1 cellular context compared by ENCODE assay signal in the genomic region with DNA sequence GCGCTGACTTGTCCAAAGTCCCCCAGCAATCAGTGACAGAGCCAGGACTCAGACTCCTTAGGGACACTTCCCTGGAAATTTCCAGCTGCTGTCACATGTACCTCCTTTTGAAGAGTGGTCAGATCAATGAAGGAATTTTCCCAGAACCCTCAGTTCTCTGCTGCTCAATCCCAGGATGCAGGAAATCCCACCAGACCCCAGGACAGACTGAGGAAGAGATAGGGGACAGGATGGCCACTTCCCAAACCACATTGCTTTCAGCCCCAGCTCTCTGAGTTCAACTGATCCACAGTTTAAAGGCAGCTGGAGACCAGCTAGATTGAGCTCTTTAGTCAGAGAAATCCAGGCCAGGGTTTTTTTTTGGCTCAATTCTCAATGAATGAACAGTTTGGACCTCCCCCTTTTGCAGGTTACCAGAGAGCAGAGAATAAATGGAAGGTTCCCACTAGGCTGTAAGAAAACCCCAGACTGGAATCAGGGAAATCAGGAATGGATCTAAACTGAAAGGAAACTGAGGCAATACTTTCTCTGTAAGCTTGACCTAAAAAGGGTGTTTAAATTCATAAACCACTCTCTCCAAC.
A peak's percentile ranks its signal among the peaks of the same experiment; 100 is the strongest.
TF ChIP-seq lines count a peak whose summit lies in the region.

No MANE protein-coding gene starts in this region.

TF ChIP-seq in HepG2, 621 proteins besides CTCF, POLR2A, EP300 and RAD21 (continued from another document and continues in another):
- TF ChIP-seq ZNF558 (CRISPR knock-in tag; IDR thresholded peaks at IDR 0.05; ENCODE audit: borderline replicate concordance) (no peak), ARID2 (CRISPR knock-in tag; IDR thresholded peaks at IDR 0.05; ENCODE audit: borderline replicate concordance) (no peak), ARHGAP35 (CRISPR knock-in tag; IDR thresholded peaks at IDR 0.05; ENCODE audit: borderline replicate concordance) (no peak), TBX3 (IDR thresholded peaks at IDR 0.05; ENCODE audit: borderline replicate concordance) (no peak), TFE3 (CRISPR knock-in tag; IDR thresholded peaks at IDR 0.05) (peak; percentile 44; the same call in 1 of the 2 replicates), ZHX1 (CRISPR knock-in tag; IDR thresholded peaks at IDR 0.05; ENCODE audit: low read depth) (no peak), KDM4B (CRISPR knock-in tag; IDR thresholded peaks at IDR 0.05) (no peak), PHF20 (CRISPR knock-in tag; IDR thresholded peaks at IDR 0.05) (no peak), KLF11 (CRISPR knock-in tag; IDR thresholded peaks at IDR 0.05) (no peak), ZNF33A (CRISPR knock-in tag; IDR thresholded peaks at IDR 0.05; ENCODE audit: borderline replicate concordance) (0 out of 2 replicates have a peak, but pooled peaks have one; percentile 40), ZBTB20 (CRISPR knock-in tag; IDR thresholded peaks at IDR 0.05; ENCODE audit: borderline replicate concordance, low read depth) (no peak), ZBTB1 (CRISPR knock-in tag; IDR thresholded peaks at IDR 0.05; ENCODE audit: borderline replicate concordance) (no peak), ZNF589 (CRISPR knock-in tag; conservative IDR thresholded peaks at IDR 0.05) (no peak), RORA (CRISPR knock-in tag; IDR thresholded peaks at IDR 0.05) (no peak), ATF1 (CRISPR knock-in tag; IDR thresholded peaks at IDR 0.05) (0 out of 2 replicates have a peak, but pooled peaks have one; percentile 40), ZNF460 (CRISPR knock-in tag; IDR thresholded peaks at IDR 0.05; ENCODE audit: borderline replicate concordance) (no peak), ZNF577 (CRISPR knock-in tag; IDR thresholded peaks at IDR 0.05; ENCODE audit: borderline replicate concordance, low read depth) (no peak), CBX1 (IDR thresholded peaks at IDR 0.05; ENCODE audit: low read depth) (no peak), GFI1 (CRISPR knock-in tag; IDR thresholded peaks at IDR 0.05; ENCODE audit: borderline replicate concordance) (0 out of 2 replicates have a peak, but pooled peaks have one; percentile 42), TEAD2 (CRISPR knock-in tag; IDR thresholded peaks at IDR 0.05) (no peak), HBP1 (CRISPR knock-in tag; IDR thresholded peaks at IDR 0.05; ENCODE audit: low read depth) (peak; percentile 94; the same call in 1 of the 2 replicates), POLR2G (IDR thresholded peaks at IDR 0.05; ENCODE audit: low read depth, low read length) (peak; percentile 58; the same call in 1 of the 2 replicates), ZNF143 (CRISPR knock-in tag; IDR thresholded peaks at IDR 0.05) (peak; percentile 75), SATB2 (CRISPR knock-in tag; IDR thresholded peaks at IDR 0.05) (no peak), ZNF788 (CRISPR knock-in tag; IDR thresholded peaks at IDR 0.05; ENCODE audit: borderline replicate concordance) (no peak), ZNF10 (CRISPR knock-in tag; IDR thresholded peaks at IDR 0.05; ENCODE audit: borderline replicate concordance, low read depth) (no peak)
- TF ChIP-seq, protein P1, sequence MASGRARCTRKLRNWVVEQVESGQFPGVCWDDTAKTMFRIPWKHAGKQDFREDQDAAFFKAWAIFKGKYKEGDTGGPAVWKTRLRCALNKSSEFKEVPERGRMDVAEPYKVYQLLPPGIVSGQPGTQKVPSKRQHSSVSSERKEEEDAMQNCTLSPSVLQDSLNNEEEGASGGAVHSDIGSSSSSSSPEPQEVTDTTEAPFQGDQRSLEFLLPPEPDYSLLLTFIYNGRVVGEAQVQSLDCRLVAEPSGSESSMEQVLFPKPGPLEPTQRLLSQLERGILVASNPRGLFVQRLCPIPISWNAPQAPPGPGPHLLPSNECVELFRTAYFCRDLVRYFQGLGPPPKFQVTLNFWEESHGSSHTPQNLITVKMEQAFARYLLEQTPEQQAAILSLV (CRISPR knock-in tag; IDR thresholded peaks at IDR 0.05; ENCODE audit: borderline replicate concordance), result no peak
- TF ChIP-seq, protein P2, sequence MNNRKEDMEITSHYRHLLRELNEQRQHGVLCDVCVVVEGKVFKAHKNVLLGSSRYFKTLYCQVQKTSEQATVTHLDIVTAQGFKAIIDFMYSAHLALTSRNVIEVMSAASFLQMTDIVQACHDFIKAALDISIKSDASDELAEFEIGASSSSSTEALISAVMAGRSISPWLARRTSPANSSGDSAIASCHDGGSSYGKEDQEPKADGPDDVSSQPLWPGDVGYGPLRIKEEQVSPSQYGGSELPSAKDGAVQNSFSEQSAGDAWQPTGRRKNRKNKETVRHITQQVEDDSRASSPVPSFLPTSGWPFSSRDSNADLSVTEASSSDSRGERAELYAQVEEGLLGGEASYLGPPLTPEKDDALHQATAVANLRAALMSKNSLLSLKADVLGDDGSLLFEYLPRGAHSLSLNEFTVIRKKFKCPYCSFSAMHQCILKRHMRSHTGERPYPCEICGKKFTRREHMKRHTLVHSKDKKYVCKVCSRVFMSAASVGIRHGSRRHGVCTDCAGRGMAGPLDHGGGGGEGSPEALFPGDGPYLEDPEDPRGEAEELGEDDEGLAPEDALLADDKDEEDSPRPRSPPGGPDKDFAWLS (CRISPR knock-in tag; IDR thresholded peaks at IDR 0.05; ENCODE audit: borderline replicate concordance), result no peak
- TF ChIP-seq, protein P3, sequence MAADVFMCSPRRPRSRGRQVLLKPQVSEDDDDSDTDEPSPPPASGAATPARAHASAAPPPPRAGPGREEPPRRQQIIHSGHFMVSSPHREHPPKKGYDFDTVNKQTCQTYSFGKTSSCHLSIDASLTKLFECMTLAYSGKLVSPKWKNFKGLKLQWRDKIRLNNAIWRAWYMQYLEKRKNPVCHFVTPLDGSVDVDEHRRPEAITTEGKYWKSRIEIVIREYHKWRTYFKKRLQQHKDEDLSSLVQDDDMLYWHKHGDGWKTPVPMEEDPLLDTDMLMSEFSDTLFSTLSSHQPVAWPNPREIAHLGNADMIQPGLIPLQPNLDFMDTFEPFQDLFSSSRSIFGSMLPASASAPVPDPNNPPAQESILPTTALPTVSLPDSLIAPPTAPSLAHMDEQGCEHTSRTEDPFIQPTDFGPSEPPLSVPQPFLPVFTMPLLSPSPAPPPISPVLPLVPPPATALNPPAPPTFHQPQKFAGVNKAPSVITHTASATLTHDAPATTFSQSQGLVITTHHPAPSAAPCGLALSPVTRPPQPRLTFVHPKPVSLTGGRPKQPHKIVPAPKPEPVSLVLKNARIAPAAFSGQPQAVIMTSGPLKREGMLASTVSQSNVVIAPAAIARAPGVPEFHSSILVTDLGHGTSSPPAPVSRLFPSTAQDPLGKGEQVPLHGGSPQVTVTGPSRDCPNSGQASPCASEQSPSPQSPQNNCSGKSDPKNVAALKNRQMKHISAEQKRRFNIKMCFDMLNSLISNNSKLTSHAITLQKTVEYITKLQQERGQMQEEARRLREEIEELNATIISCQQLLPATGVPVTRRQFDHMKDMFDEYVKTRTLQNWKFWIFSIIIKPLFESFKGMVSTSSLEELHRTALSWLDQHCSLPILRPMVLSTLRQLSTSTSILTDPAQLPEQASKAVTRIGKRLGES (CRISPR knock-in tag; IDR thresholded peaks at IDR 0.05; ENCODE audit: borderline replicate concordance), result no peak
- TF ChIP-seq, protein P4, sequence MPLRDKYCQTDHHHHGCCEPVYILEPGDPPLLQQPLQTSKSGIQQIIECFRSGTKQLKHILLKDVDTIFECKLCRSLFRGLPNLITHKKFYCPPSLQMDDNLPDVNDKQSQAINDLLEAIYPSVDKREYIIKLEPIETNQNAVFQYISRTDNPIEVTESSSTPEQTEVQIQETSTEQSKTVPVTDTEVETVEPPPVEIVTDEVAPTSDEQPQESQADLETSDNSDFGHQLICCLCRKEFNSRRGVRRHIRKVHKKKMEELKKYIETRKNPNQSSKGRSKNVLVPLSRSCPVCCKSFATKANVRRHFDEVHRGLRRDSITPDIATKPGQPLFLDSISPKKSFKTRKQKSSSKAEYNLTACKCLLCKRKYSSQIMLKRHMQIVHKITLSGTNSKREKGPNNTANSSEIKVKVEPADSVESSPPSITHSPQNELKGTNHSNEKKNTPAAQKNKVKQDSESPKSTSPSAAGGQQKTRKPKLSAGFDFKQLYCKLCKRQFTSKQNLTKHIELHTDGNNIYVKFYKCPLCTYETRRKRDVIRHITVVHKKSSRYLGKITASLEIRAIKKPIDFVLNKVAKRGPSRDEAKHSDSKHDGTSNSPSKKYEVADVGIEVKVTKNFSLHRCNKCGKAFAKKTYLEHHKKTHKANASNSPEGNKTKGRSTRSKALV (CRISPR knock-in tag; IDR thresholded peaks at IDR 0.05), result no peak
- TF ChIP-seq, protein P5, sequence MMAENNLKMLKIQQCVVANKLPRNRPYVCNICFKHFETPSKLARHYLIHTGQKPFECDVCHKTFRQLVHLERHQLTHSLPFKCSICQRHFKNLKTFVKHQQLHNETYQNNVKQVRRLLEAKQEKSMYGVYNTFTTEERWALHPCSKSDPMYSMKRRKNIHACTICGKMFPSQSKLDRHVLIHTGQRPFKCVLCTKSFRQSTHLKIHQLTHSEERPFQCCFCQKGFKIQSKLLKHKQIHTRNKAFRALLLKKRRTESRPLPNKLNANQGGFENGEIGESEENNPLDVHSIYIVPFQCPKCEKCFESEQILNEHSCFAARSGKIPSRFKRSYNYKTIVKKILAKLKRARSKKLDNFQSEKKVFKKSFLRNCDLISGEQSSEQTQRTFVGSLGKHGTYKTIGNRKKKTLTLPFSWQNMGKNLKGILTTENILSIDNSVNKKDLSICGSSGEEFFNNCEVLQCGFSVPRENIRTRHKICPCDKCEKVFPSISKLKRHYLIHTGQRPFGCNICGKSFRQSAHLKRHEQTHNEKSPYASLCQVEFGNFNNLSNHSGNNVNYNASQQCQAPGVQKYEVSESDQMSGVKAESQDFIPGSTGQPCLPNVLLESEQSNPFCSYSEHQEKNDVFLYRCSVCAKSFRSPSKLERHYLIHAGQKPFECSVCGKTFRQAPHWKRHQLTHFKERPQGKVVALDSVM (CRISPR knock-in tag; IDR thresholded peaks at IDR 0.05), result no peak
- TF ChIP-seq, protein P6, sequence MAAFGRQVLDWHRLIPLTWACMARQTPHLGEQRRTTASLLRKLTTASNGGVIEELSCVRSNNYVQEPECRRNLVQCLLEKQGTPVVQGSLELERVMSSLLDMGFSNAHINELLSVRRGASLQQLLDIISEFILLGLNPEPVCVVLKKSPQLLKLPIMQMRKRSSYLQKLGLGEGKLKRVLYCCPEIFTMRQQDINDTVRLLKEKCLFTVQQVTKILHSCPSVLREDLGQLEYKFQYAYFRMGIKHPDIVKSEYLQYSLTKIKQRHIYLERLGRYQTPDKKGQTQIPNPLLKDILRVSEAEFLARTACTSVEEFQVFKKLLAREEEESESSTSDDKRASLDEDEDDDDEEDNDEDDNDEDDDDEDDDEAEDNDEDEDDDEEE (CRISPR knock-in tag; IDR thresholded peaks at IDR 0.05), result no peak
